Comparison of ENCODE assay signal across 1 cellular context in genomic region chr7:74083117-74083876, GRCh38.
TF ChIP-seq lines count a peak whose summit lies in the region.

Gene LIMK1, plus strand, starts transcription at chr7:74083804. Its CDS starts 187 bp downstream, at chr7:74083991.

TF ChIP-seq in HEK293, 187 proteins besides CTCF, POLR2A, EP300 and RAD21 (continued from another document and continues in another):
- TF ChIP-seq, protein P1, sequence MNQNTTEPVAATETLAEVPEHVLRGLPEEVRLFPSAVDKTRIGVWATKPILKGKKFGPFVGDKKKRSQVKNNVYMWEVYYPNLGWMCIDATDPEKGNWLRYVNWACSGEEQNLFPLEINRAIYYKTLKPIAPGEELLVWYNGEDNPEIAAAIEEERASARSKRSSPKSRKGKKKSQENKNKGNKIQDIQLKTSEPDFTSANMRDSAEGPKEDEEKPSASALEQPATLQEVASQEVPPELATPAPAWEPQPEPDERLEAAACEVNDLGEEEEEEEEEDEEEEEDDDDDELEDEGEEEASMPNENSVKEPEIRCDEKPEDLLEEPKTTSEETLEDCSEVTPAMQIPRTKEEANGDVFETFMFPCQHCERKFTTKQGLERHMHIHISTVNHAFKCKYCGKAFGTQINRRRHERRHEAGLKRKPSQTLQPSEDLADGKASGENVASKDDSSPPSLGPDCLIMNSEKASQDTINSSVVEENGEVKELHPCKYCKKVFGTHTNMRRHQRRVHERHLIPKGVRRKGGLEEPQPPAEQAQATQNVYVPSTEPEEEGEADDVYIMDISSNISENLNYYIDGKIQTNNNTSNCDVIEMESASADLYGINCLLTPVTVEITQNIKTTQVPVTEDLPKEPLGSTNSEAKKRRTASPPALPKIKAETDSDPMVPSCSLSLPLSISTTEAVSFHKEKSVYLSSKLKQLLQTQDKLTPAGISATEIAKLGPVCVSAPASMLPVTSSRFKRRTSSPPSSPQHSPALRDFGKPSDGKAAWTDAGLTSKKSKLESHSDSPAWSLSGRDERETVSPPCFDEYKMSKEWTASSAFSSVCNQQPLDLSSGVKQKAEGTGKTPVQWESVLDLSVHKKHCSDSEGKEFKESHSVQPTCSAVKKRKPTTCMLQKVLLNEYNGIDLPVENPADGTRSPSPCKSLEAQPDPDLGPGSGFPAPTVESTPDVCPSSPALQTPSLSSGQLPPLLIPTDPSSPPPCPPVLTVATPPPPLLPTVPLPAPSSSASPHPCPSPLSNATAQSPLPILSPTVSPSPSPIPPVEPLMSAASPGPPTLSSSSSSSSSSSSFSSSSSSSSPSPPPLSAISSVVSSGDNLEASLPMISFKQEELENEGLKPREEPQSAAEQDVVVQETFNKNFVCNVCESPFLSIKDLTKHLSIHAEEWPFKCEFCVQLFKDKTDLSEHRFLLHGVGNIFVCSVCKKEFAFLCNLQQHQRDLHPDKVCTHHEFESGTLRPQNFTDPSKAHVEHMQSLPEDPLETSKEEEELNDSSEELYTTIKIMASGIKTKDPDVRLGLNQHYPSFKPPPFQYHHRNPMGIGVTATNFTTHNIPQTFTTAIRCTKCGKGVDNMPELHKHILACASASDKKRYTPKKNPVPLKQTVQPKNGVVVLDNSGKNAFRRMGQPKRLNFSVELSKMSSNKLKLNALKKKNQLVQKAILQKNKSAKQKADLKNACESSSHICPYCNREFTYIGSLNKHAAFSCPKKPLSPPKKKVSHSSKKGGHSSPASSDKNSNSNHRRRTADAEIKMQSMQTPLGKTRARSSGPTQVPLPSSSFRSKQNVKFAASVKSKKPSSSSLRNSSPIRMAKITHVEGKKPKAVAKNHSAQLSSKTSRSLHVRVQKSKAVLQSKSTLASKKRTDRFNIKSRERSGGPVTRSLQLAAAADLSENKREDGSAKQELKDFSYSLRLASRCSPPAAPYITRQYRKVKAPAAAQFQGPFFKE (tag by site-specific recombination; IDR thresholded peaks at IDR 0.05; ENCODE audit: borderline replicate concordance), result no peak
- TF ChIP-seq GLIS2 (tag by site-specific recombination; IDR thresholded peaks at IDR 0.05) (peak; percentile 60; the same call in 1 of the 2 replicates), HOXD13 (CRISPR knock-in tag; IDR thresholded peaks at IDR 0.05; ENCODE audit: borderline replicate concordance) (no peak), WT1 (tag by site-specific recombination; IDR thresholded peaks at IDR 0.05) (no peak), ZNF2 (tag by site-specific recombination; IDR thresholded peaks at IDR 0.05) (0 out of 2 replicates have a peak, but pooled peaks have one; percentile 31), KLF8 (tag by site-specific recombination; IDR thresholded peaks at IDR 0.05) (peak; percentile 39; the same call in 1 of the 2 replicates), ZNF610 (tag by site-specific recombination; IDR thresholded peaks at IDR 0.05; ENCODE audit: borderline replicate concordance) (no peak), SETDB1 (IDR thresholded peaks at IDR 0.05; ENCODE audit: insufficient read length, low read length) (no peak), ZNF184 (tag by site-specific recombination; IDR thresholded peaks at IDR 0.05) (no peak), ZNF335 (tag by site-specific recombination; conservative IDR thresholded peaks at IDR 0.05) (peak; percentile 55), ZNF18 (tag by site-specific recombination; IDR thresholded peaks at IDR 0.05) (no peak), ZNF624 (tag by site-specific recombination; IDR thresholded peaks at IDR 0.05) (no peak), ZSCAN23 (tag by site-specific recombination; IDR thresholded peaks at IDR 0.05) (no peak), HOXA7 (CRISPR knock-in tag; IDR thresholded peaks at IDR 0.05; ENCODE audit: borderline replicate concordance) (no peak), KLF9 (tag by site-specific recombination; IDR thresholded peaks at IDR 0.05; ENCODE audit: low read depth) (0 out of 2 replicates have a peak, but pooled peaks have one; percentile 41), ZNF473 (tag by site-specific recombination; IDR thresholded peaks at IDR 0.05) (no peak), TRIM28 (IDR thresholded peaks at IDR 0.05; ENCODE audit: borderline replicate concordance, low read length) (no peak), ZNF660 (tag by site-specific recombination; IDR thresholded peaks at IDR 0.05) (0 out of 2 replicates have a peak, but pooled peaks have one; percentile 31), ZNF629 (tag by site-specific recombination; IDR thresholded peaks at IDR 0.05) (no peak), ZNF600 (tag by site-specific recombination; IDR thresholded peaks at IDR 0.05) (no peak), ZNF114 (tag by site-specific recombination; IDR thresholded peaks at IDR 0.05) (no peak), PRDM1 (tag by site-specific recombination; IDR thresholded peaks at IDR 0.05) (no peak), KLF16 (tag by site-specific recombination; IDR thresholded peaks at IDR 0.05) (no peak), ZNF16 (tag by site-specific recombination; IDR thresholded peaks at IDR 0.05; ENCODE audit: low read depth) (no peak), ZNF394 (tag by site-specific recombination; IDR thresholded peaks at IDR 0.05; ENCODE audit: borderline replicate concordance) (no peak), ZSCAN30 (tag by site-specific recombination; IDR thresholded peaks at IDR 0.05) (0 out of 2 replicates have a peak, but pooled peaks have one; percentile 42), ZNF341 (tag by site-specific recombination; IDR thresholded peaks at IDR 0.05; ENCODE audit: low read depth) (peak; percentile 32; the same call in 1 of the 2 replicates), ZNF48 (tag by site-specific recombination; IDR thresholded peaks at IDR 0.05) (no peak), ZBTB20 (tag by site-specific recombination; IDR thresholded peaks at IDR 0.05) (no peak), ZNF169 (tag by site-specific recombination; IDR thresholded peaks at IDR 0.05) (no peak), ZBTB1 (tag by site-specific recombination; IDR thresholded peaks at IDR 0.05) (no peak), RBAK (tag by site-specific recombination; IDR thresholded peaks at IDR 0.05) (no peak), ZNF211 (tag by site-specific recombination; IDR thresholded peaks at IDR 0.05; ENCODE audit: low read depth) (no peak), ZBTB6 (tag by site-specific recombination; IDR thresholded peaks at IDR 0.05) (0 out of 2 replicates have a peak, but pooled peaks have one; percentile 13), ZNF785 (tag by site-specific recombination; IDR thresholded peaks at IDR 0.05) (no peak), ZNF830 (tag by site-specific recombination; IDR thresholded peaks at IDR 0.05; ENCODE audit: low read depth) (no peak), ZBTB26 (tag by site-specific recombination; optimal IDR thresholded peaks at IDR 0.05) (peak; percentile 1), ZNF175 (tag by site-specific recombination; IDR thresholded peaks at IDR 0.05) (no peak), ZNF514 (tag by site-specific recombination; IDR thresholded peaks at IDR 0.05) (no peak), ZXDB (tag by site-specific recombination; IDR thresholded peaks at IDR 0.05) (0 out of 2 replicates have a peak, but pooled peaks have one; percentile 31), ZNF707 (tag by site-specific recombination; IDR thresholded peaks at IDR 0.05) (no peak), HOXC10 (CRISPR knock-in tag; IDR thresholded peaks at IDR 0.05) (no peak)
- TF ChIP-seq, protein P2, sequence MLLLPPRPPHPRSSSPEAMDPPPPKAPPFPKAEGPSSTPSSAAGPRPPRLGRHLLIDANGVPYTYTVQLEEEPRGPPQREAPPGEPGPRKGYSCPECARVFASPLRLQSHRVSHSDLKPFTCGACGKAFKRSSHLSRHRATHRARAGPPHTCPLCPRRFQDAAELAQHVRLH (tag by site-specific recombination; IDR thresholded peaks at IDR 0.05), result no peak
- TF ChIP-seq, protein P3, sequence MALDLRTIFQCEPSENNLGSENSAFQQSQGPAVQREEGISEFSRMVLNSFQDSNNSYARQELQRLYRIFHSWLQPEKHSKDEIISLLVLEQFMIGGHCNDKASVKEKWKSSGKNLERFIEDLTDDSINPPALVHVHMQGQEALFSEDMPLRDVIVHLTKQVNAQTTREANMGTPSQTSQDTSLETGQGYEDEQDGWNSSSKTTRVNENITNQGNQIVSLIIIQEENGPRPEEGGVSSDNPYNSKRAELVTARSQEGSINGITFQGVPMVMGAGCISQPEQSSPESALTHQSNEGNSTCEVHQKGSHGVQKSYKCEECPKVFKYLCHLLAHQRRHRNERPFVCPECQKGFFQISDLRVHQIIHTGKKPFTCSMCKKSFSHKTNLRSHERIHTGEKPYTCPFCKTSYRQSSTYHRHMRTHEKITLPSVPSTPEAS (tag by site-specific recombination; IDR thresholded peaks at IDR 0.05), result no peak
- TF ChIP-seq, protein P4, sequence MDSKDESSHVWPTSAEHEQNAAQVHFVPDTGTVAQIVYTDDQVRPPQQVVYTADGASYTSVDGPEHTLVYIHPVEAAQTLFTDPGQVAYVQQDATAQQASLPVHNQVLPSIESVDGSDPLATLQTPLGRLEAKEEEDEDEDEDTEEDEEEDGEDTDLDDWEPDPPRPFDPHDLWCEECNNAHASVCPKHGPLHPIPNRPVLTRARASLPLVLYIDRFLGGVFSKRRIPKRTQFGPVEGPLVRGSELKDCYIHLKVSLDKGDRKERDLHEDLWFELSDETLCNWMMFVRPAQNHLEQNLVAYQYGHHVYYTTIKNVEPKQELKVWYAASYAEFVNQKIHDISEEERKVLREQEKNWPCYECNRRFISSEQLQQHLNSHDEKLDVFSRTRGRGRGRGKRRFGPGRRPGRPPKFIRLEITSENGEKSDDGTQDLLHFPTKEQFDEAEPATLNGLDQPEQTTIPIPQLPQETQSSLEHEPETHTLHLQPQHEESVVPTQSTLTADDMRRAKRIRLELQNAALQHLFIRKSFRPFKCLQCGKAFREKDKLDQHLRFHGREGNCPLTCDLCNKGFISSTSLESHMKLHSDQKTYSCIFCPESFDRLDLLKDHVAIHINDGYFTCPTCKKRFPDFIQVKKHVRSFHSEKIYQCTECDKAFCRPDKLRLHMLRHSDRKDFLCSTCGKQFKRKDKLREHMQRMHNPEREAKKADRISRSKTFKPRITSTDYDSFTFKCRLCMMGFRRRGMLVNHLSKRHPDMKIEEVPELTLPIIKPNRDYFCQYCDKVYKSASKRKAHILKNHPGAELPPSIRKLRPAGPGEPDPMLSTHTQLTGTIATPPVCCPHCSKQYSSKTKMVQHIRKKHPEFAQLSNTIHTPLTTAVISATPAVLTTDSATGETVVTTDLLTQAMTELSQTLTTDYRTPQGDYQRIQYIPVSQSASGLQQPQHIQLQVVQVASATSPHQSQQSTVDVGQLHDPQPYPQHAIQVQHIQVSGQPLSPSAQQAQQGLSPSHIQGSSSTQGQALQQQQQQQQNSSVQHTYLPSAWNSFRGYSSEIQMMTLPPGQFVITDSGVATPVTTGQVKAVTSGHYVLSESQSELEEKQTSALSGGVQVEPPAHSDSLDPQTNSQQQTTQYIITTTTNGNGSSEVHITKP (tag by site-specific recombination; IDR thresholded peaks at IDR 0.05), result no peak
- TF ChIP-seq, protein P5, sequence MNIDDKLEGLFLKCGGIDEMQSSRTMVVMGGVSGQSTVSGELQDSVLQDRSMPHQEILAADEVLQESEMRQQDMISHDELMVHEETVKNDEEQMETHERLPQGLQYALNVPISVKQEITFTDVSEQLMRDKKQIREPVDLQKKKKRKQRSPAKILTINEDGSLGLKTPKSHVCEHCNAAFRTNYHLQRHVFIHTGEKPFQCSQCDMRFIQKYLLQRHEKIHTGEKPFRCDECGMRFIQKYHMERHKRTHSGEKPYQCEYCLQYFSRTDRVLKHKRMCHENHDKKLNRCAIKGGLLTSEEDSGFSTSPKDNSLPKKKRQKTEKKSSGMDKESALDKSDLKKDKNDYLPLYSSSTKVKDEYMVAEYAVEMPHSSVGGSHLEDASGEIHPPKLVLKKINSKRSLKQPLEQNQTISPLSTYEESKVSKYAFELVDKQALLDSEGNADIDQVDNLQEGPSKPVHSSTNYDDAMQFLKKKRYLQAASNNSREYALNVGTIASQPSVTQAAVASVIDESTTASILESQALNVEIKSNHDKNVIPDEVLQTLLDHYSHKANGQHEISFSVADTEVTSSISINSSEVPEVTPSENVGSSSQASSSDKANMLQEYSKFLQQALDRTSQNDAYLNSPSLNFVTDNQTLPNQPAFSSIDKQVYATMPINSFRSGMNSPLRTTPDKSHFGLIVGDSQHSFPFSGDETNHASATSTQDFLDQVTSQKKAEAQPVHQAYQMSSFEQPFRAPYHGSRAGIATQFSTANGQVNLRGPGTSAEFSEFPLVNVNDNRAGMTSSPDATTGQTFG (tag by site-specific recombination; IDR thresholded peaks at IDR 0.05; ENCODE audit: borderline replicate concordance), result no peak
- TF ChIP-seq, protein P6, sequence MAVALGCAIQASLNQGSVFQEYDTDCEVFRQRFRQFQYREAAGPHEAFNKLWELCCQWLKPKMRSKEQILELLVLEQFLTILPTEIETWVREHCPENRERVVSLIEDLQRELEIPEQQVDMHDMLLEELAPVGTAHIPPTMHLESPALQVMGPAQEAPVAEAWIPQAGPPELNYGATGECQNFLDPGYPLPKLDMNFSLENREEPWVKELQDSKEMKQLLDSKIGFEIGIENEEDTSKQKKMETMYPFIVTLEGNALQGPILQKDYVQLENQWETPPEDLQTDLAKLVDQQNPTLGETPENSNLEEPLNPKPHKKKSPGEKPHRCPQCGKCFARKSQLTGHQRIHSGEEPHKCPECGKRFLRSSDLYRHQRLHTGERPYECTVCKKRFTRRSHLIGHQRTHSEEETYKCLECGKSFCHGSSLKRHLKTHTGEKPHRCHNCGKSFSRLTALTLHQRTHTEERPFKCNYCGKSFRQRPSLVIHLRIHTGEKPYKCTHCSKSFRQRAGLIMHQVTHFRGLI (tag by site-specific recombination; IDR thresholded peaks at IDR 0.05), result no peak
